ENCODE assay signal across 23 cellular contexts in the genomic region with DNA sequence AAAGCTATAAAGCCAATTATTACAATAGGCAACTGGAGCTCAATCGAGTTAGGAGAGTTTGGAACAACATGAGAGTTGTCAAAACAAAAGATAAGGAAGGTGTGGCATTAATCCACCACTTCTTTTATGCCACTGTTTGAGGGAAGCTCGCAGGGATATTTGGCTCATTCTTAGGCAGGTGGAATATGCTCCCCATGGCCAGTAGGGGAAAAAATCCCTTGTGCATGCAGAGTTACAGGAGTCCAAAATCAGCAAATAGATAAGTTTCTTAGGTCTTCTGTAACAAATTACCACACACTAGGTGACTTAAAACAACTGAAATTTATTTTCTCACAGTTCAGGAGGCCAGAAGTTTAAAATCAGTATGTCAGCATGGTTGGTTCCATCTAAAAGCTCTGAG.
DNase-seq lines count a peak whose midpoint lies in the region; ATAC-seq and TF ChIP-seq lines count a peak whose summit lies in the region.
"Had no signal": no experiment of that assay in that cellular context is flagged by ENCODE, and none has a peak within 500 bp of the region (broad histone marks: within the 10 kb centered on the region; RNA-seq: fewer than 3 reads in every experiment).

No MANE protein-coding gene starts in this region.

- no peaks in the 10 kb centered on the region for H4K20me1 ChIP-seq in DOHH2 (ENCODE audit: control insufficient read depth, insufficient read depth, low read depth, low read length)

- in situ Hi-C loops in SK-MEL-5 (cut with HindIII; ENCODE audit: low pct_unique_long_range_greater_than_20kb, low sequenced_read_pairs) (no loop called here), KBM-7 (cut with MboI; ENCODE audit: low pct_unique_long_range_greater_than_20kb, low sequenced_read_pairs) (no loop called here)

- no peaks in the 10 kb centered on the region for H3K9me2 ChIP-seq in DOHH2 (replicated peaks; ENCODE audit: control insufficient read depth, low read length)

- DNase-seq in DMS 273 (lab: John Stamatoyannopoulos, UW; ENCODE audit: unreplicated experiment) (peak; percentile 6), DMS 273 treated with DMSO at 0.1 percent for 48 hours (lab: John Stamatoyannopoulos, UW) (no peak), SK-MEL-5 (ENCODE audit: low read depth, low spot score) (peak; percentile 9), fibroblast of mammary gland (ENCODE audit: low read depth) (no peak), NOMO-1 treated with DMSO at 0.1 percent for 48 hours (lab: John Stamatoyannopoulos, UW; ENCODE audit: unreplicated experiment) (no peak), KBM-7 (no peak)
- DNase-seq in stimulated activated naive CD8-positive, alpha-beta T cell treated with anti-CD3 and anti-CD28 coated beads, Interleukin-15, Interleukin-2, amounts not matched to agents 100 U/mL and 50 U/mL, for 24 hours, result no peak
- DNase-seq: AML-193; Calu3; CD8-positive, alpha-beta memory T cell; DMS79; H7; HFFc6; NCI-H1092; NCI-H1436; NCI-H2029; NCI-H2227 treated with DMSO at 0.1 percent for 48 hours; NCI-H510A; RPMI8226; SHP77 treated with DMSO at 0.1 percent for 48 hours had no signal

- H3F3A ChIP-seq in DOHH2 (ENCODE audit: control insufficient read depth, insufficient read depth), result no peaks in the 10 kb centered on the region

- no peaks in the 10 kb centered on the region for H3K4me1 ChIP-seq in DOHH2 (ENCODE audit: control insufficient read depth, low read length)

- no peak overlapping the region for H3K27ac ChIP-seq in DOHH2 (ENCODE audit: low read depth, low read length)
- H3K27ac ChIP-seq: 22Rv1, C4-2B had no signal

- no peak overlapping the region for H3K4me3 ChIP-seq in DOHH2 (ENCODE audit: low read length)
- no peak overlapping the region for H3K4me3 ChIP-seq in fibroblast of mammary gland (ENCODE audit: control insufficient read depth, low read depth, low read length)

- no peaks in the 10 kb centered on the region for H3K27me3 ChIP-seq in DOHH2 (ENCODE audit: control insufficient read depth, low read length)

- H3K36me3 ChIP-seq in DOHH2 (ENCODE audit: control insufficient read depth, low read length), result no peaks in the 10 kb centered on the region

- TF ChIP-seq CTCF in DOHH2 (IDR thresholded peaks at IDR 0.05; ENCODE audit: low read depth, low read length, poor library complexity, severe bottlenecking) (peak; percentile 24), fibroblast of mammary gland (conservative IDR thresholded peaks at IDR 0.05; ENCODE audit: control insufficient read depth, insufficient read depth, low read depth, low read length) (peak; percentile 7)

- no peaks in the 10 kb centered on the region for H3K79me2 ChIP-seq in DOHH2 (ENCODE audit: control insufficient read depth, low read length)

- no peak for ATAC-seq in stimulated activated naive CD8-positive, alpha-beta T cell treated with anti-CD3 and anti-CD28 coated beads, Interleukin-15, Interleukin-2, amounts not matched to agents 100 U/mL and 50 U/mL, for 24 hours

- no peak overlapping the region for H3K4me2 ChIP-seq in DOHH2 (ENCODE audit: low read length)

- H3K9me3 ChIP-seq in DOHH2 (ENCODE audit: control insufficient read depth, insufficient read depth, low read length), result no peaks in the 10 kb centered on the region

Comparison
In these comparisons a context has a peak if more than half of its experiments do, and no peak if none do; other contexts are left out.
1. DNase-seq: peak in DMS 273 (single experiment) and SK-MEL-5 (single experiment); none in DMS 273 treated with DMSO at 0.1 percent for 48 hours (single experiment), fibroblast of mammary gland (single experiment), NOMO-1 treated with DMSO at 0.1 percent for 48 hours (single experiment), KBM-7 (single experiment) and stimulated activated naive CD8-positive, alpha-beta T cell treated with anti-CD3 and anti-CD28 coated beads, Interleukin-15, Interleukin-2, amounts not matched to agents 100 U/mL and 50 U/mL, for 24 hours (single experiment).